In the genomic region with DNA sequence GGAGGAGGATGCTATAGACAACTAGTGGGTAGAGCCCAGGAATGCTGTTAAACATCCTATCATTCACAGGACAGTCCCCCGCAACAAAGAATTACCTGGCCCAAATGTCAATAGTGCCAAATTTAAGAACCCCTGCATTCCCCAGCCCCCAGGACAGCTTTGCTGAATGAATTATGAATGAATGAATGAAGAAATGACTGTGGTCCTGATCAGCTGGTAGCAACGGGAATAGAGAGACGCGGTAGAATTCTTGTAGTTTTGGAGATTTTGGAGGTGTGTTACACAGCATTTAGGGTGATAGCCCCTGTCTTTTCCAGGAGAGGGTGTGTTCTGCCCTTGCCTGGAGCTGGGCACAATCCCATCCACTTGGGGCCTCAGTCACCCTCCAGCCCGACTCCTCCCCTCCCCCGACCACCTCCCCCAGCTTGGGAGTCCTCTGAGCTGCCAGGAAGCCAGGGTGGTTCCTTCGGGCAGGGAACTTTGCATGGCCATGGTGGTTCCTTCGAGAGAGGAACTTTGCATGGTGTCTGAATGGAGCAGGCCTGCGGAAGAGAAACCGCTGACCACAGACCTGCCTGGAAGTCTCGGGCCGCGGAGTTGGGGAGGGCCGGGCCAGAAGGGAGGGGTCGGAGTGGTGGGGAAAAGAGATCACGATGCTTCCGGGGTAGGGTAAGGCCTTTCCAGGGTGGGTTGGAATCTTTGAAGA, we compare ENCODE assay signal across 9 cellular contexts. TPM values are rescaled to one million over a fixed set of nuclear protein-coding genes. Genes with fewer than 3 reads are reported as not detected.
A peak's percentile ranks its signal among the peaks of the same experiment; 100 is the strongest.
DNase-seq lines count a peak whose midpoint lies in the region; ATAC-seq, FAIRE-seq and TF ChIP-seq lines count a peak whose summit lies in the region.
"Had no signal": no experiment of that assay in that cellular context is flagged by ENCODE, and none has a peak within 500 bp of the region (broad histone marks: within the 10 kb centered on the region; RNA-seq: fewer than 3 reads in every experiment).

No MANE protein-coding gene starts in this region.

- no peaks in the 10 kb centered on the region; the same call in 1 of the 2 replicates for H4K20me1 ChIP-seq in GM12878 (ENCODE audit: control insufficient read depth, insufficient read depth)

- peaks cover 24% of the 10 kb centered on the region for H3K4me1 Mint-ChIP-seq in stimulated activated naive CD8-positive, alpha-beta T cell treated with anti-CD3 and anti-CD28 coated beads, Interleukin-15, amount 100 ng/mL, for 72 hours

- POLR2A ChIA-PET in GM12878 (lab: Charles Lee) = interaction anchor here (0.6 to 5.0 kb wide), 6 partner anchors 9 to 19 kb away, joined by 3 to 86 read pairs (median 8); no protein-coding TSS in a partner anchor

- H3K27me3 ChIP-seq in GM12878 (replicated peaks in 1 of 2; ENCODE audit: control insufficient read depth in 2 of 2, insufficient read depth in 2 of 2, low read length in 1 of 2) = peaks cover 3 to 7% of the 10 kb centered on the region in 2 experiments
- peaks cover 42% of the 10 kb centered on the region for H3K27me3 ChIP-seq in lower lobe of right lung (ENCODE audit: low read depth)

- SMC1A ChIA-PET in GM12878 (lab: Charles Lee; ENCODE audit: uncharacterized antibody, unreplicated experiment) = interaction anchor here (0.8 to 1.7 kb wide), 9 partner anchors 8 to 40 kb away, joined by 3 to 6 read pairs (median 3); no protein-coding TSS in a partner anchor

- intact Hi-C loops in GM12878 (cut with micrococcal nuclease; ENCODE audit: unreplicated experiment) (loop anchor here (5.0 kb wide), 1 partner anchor 41 kb away; no protein-coding TSS in a partner anchor), lower lobe of right lung (cut with DNase I) (no loop called here)

- CTCF ChIA-PET in GM12878 (lab: Yijun Ruan, JAX) = interaction anchor here (1.2 to 10.5 kb wide), 2 partner anchors 9 to 17 kb away, joined by 5 to 106 read pairs; no protein-coding TSS in a partner anchor

- RAD21 ChIA-PET in GM12878 (lab: Charles Lee; ENCODE audit: unreplicated experiment) = interaction anchor here (1.1 to 4.3 kb wide), 3 partner anchors 13 to 35 kb away, joined by 4 to 53 read pairs (median 5); no protein-coding TSS in a partner anchor

- TF ChIP-seq CTCF in GM12878 (IDR thresholded peaks at IDR 0.05 in 2 of 3, conservative IDR thresholded peaks at IDR 0.05 in 1 of 3; ENCODE audit: control insufficient read depth in 2 of 3, extremely low read depth in 1 of 3, insufficient read depth in 1 of 3, low read depth in 3 of 3, low read length in 3 of 3) (no peak), lower lobe of right lung (IDR thresholded peaks at IDR 0.05) (no peak)

- no peak overlapping the region for H3K27ac ChIP-seq in GM12878 (ENCODE audit: control insufficient read depth, insufficient read depth)
- peak overlapping the region; percentile 84 for H3K27ac ChIP-seq in lower lobe of right lung

- H3K4me3 Mint-ChIP-seq in stimulated activated naive CD8-positive, alpha-beta T cell treated with anti-CD3 and anti-CD28 coated beads, Interleukin-15, amount 100 ng/mL, for 72 hours = peak overlapping the region in 1 of 2 donors; percentile 67

- DNase-seq in stimulated activated naive CD8-positive, alpha-beta T cell treated with anti-CD3 and anti-CD28 coated beads, Interleukin-15, Interleukin-2, amounts not matched to agents 100 U/mL and 50 U/mL, for 24 hours = no peak
- DNase-seq in stimulated activated naive CD8-positive, alpha-beta T cell treated with anti-CD3 and anti-CD28 coated beads, Interleukin-15, amount 100 ng/mL, for 72 hours = no peak
- DNase-seq in GM12878 (ENCODE audit: low read depth, low spot score) (no peak), lower lobe of right lung (peak; percentile 79), T-helper 9 cell (no peak), amniotic stem cell (lab: John Stamatoyannopoulos, UW) (no peak)

- H3K9me3 ChIP-seq in GM12878 (replicated peaks; ENCODE audit: control insufficient read depth, insufficient read depth, low read length) = no peaks in the 10 kb centered on the region; the same call in 2 of the 3 replicates
- no peaks in the 10 kb centered on the region for H3K9me3 ChIP-seq in lower lobe of right lung

- H3K79me2 ChIP-seq in GM12878 (ENCODE audit: control insufficient read depth, insufficient read depth, low read length) = peaks cover 8% of the 10 kb centered on the region

- no peak for TF ChIP-seq EP300 in GM12878 (IDR thresholded peaks at IDR 0.05; ENCODE audit: borderline replicate concordance in 1 of 2, control insufficient read depth in 1 of 2, low read depth in 2 of 2, low read length in 2 of 2)

- no peak for TF ChIP-seq RAD21 in GM12878 (IDR thresholded peaks at IDR 0.05; ENCODE audit: insufficient read depth, low read depth, low read length)

- H3K9ac ChIP-seq in GM12878 (ENCODE audit: control insufficient read depth, insufficient read depth, low read length) = no peak overlapping the region; the same call in 1 of the 2 replicates

- BruUV-seq in GM12878 (replicated peaks; lab: Mats Ljungman, UMichigan) = no TSS peak

- H3K36me3 ChIP-seq in GM12878 (ENCODE audit: control insufficient read depth in 2 of 2, insufficient read depth in 2 of 2, low read length in 1 of 2) (no peaks in the 10 kb centered on the region), lower lobe of right lung (no peaks in the 10 kb centered on the region)

- H3K4me2 ChIP-seq in GM12878 (ENCODE audit: control insufficient read depth, insufficient read depth) = peak overlapping the region; percentile 80; the same call in 1 of the 2 replicates

- ATAC-seq in stimulated activated naive CD8-positive, alpha-beta T cell treated with anti-CD3 and anti-CD28 coated beads, Interleukin-15, Interleukin-2, amounts not matched to agents 100 U/mL and 50 U/mL, for 24 hours = peak; percentile 24
- ATAC-seq in stimulated activated naive CD8-positive, alpha-beta T cell treated with anti-CD3 and anti-CD28 coated beads, Interleukin-15, amount 100 ng/mL, for 72 hours = no peak
- ATAC-seq in GM12878 = peak; percentile 44
- peak; percentile 76 to 82 for ATAC-seq in lower lobe of right lung
- ATAC-seq in GM19395 (IDR thresholded peaks at IDR 0.05; ENCODE audit: unreplicated experiment) = no peak
- no peak for ATAC-seq in HG03039 (IDR thresholded peaks at IDR 0.05; ENCODE audit: unreplicated experiment)

- H3K4me1 ChIP-seq in GM12878 (ENCODE audit: control insufficient read depth, insufficient read depth, low read length) = peaks cover 11% of the 10 kb centered on the region
- H3K4me1 ChIP-seq in lower lobe of right lung = peaks cover 12% of the 10 kb centered on the region

- no peaks in the 10 kb centered on the region for H3K9me3 Mint-ChIP-seq in stimulated activated naive CD8-positive, alpha-beta T cell treated with anti-CD3 and anti-CD28 coated beads, Interleukin-15, amount 100 ng/mL, for 72 hours

- H2AFZ ChIP-seq in GM12878 (ENCODE audit: control insufficient read depth, low read depth, low read length) = no peak overlapping the region; the same call in 1 of the 2 replicates

- no peak for TF ChIP-seq POLR2A in GM12878 (IDR thresholded peaks at IDR 0.05; ENCODE audit: low read depth, low read length)

- H3K4me3 ChIP-seq in GM12878 = peak overlapping the region; percentile 88; the same call in 1 of the 2 replicates
- peak overlapping the region; percentile 53 for H3K4me3 ChIP-seq in lower lobe of right lung

- WGBS in GM12878 (ENCODE audit: insufficient coverage, insufficient replicate concordance, low lambda C conversion rate, missing lambda C conversion rate) = 26% methylated on average over 16 of the region's 17 CpGs

- FAIRE-seq in GM12878 (lab: Jason Lieb, UNC) = no peak

- H3K27me3 Mint-ChIP-seq in stimulated activated naive CD8-positive, alpha-beta T cell treated with anti-CD3 and anti-CD28 coated beads, Interleukin-15, amount 100 ng/mL, for 72 hours = peaks cover 75% of the 10 kb centered on the region

- H3K27ac Mint-ChIP-seq in stimulated activated naive CD8-positive, alpha-beta T cell treated with anti-CD3 and anti-CD28 coated beads, Interleukin-15, amount 100 ng/mL, for 72 hours = no peak overlapping the region

- in situ Hi-C loops in GM12878 (cut with MboI) = no loop called here

RNA-seq across cellular contexts. Expression of a gene that starts 1.0 kb away (rescaled TPM):
- total RNA-seq in GM12878 (2013; cell fraction: nucleolus; rRNA removed) = 123 and 135 TPM in 2 replicates
- total RNA-seq in GM12878 (2014; rRNA removed) = 30.2 and 30.3 TPM in 2 replicates
- 20.5 TPM in 2 replicates for total RNA-seq in GM12878 (2014; rRNA removed; fragmentation: Illumina TruSeq; extraction: Trizol)
- 20.1 and 21.0 TPM in 2 replicates for total RNA-seq in GM12878 (2021)
- polyA plus RNA-seq in GM12878 (2011; ENCODE audit: low read depth) = 19.6 TPM
- 1.5 and 3.0 TPM in 2 replicates for polyA plus RNA-seq in GM12878 (2011; rRNA removed)
- polyA plus RNA-seq in GM12878 (2011; cell fraction: cytosol; rRNA removed) = 2.9 and 3.0 TPM in 2 replicates
- polyA plus RNA-seq in GM12878 (2011; cell fraction: nucleus; rRNA removed) = 2.5 and 2.9 TPM in 2 replicates
- 31.1 and 39.4 TPM in 2 replicates for polyA plus RNA-seq in GM12878 (2012)
- polyA plus RNA-seq in GM12878 (2014; fragmentation: Illumina TruSeq; extraction: Trizol) = 22.5 and 25.2 TPM in 2 replicates
- polyA plus RNA-seq in GM12878 (2014; fragmentation: Nextera tagmentation; extraction: Ambion mirVana) = 1 to 10 TPM; 1.3 to 2.1 TPM
- 25.0 and 26.7 TPM in 2 replicates for polyA plus RNA-seq in GM12878 (2014; rRNA removed)
- polyA plus RNA-seq in GM12878 (2016; fragmentation: Nextera tagmentation; extraction: Ambion mirVana) = 10 to 100 TPM; 16.5 to 16.8 TPM
- polyA minus RNA-seq in GM12878 (2011; rRNA and poly(A)+ RNA removed) = 1.5 and 3.7 TPM in 2 replicates
- not detected in 2 replicates for polyA minus RNA-seq in GM12878 (2011; cell fraction: cytosol; rRNA and poly(A)+ RNA removed)
- polyA minus RNA-seq in GM12878 (2011; cell fraction: nucleus; rRNA and poly(A)+ RNA removed) = 0.97 and 1.2 TPM in 2 replicates
- 99.9 TPM for total RNA-seq in lower lobe of right lung
- total RNA-seq: pulmonary artery endothelial cell had no signal

RNA-seq across cellular contexts. Expression of a gene that starts 40.8 kb away (rescaled TPM):
- total RNA-seq in GM12878 (2013; cell fraction: nucleolus; rRNA removed) = not detected in 2 replicates
- total RNA-seq in GM12878 (2014; rRNA removed) (not detected in 2 replicates), GM12878 (2014; rRNA removed; fragmentation: Illumina TruSeq; extraction: Trizol) (not detected in 2 replicates), GM12878 (2021) (not detected in 2 replicates), lower lobe of right lung (18.8 TPM)
- not detected for polyA plus RNA-seq in GM12878 (2011; ENCODE audit: low read depth)
- polyA plus RNA-seq in GM12878 (2011; rRNA removed) (not detected in 2 replicates), GM12878 (2014; fragmentation: Illumina TruSeq; extraction: Trizol) (not detected in 2 replicates), GM12878 (2014; fragmentation: Nextera tagmentation; extraction: Ambion mirVana) (not detected), GM12878 (2014; rRNA removed) (not detected in 2 replicates), GM12878 (2016; fragmentation: Nextera tagmentation; extraction: Ambion mirVana) (not detected)
- not detected in 2 replicates for polyA plus RNA-seq in GM12878 (2011; cell fraction: cytosol; rRNA removed)
- polyA plus RNA-seq in GM12878 (2011; cell fraction: nucleus; rRNA removed) = not detected in 2 replicates
- not detected in 2 replicates for polyA plus RNA-seq in GM12878 (2012)
- polyA minus RNA-seq in GM12878 (2011; rRNA and poly(A)+ RNA removed) = not detected in 2 replicates
- not detected in 2 replicates for polyA minus RNA-seq in GM12878 (2011; cell fraction: cytosol; rRNA and poly(A)+ RNA removed)
- polyA minus RNA-seq in GM12878 (2011; cell fraction: nucleus; rRNA and poly(A)+ RNA removed) = not detected in 2 replicates

RNA-seq across cellular contexts. Expression of a gene that starts 58.5 kb away (rescaled TPM):
- total RNA-seq in GM12878 (2013; cell fraction: nucleolus; rRNA removed) = 70.1 and 78.4 TPM in 2 replicates
- total RNA-seq in GM12878 (2014; rRNA removed) = 19.9 and 24.5 TPM in 2 replicates
- total RNA-seq in GM12878 (2014; rRNA removed; fragmentation: Illumina TruSeq; extraction: Trizol) = 19.9 and 20.8 TPM in 2 replicates
- total RNA-seq in GM12878 (2021) = 29.5 and 33.6 TPM in 2 replicates
- 26.2 TPM for polyA plus RNA-seq in GM12878 (2011; ENCODE audit: low read depth)
- 24.7 and 47.8 TPM in 2 replicates for polyA plus RNA-seq in GM12878 (2011; rRNA removed)
- polyA plus RNA-seq in GM12878 (2011; cell fraction: cytosol; rRNA removed) = 47.6 and 48.4 TPM in 2 replicates
- polyA plus RNA-seq in GM12878 (2011; cell fraction: nucleus; rRNA removed) = 40.8 and 45.8 TPM in 2 replicates
- 31.9 and 33.8 TPM in 2 replicates for polyA plus RNA-seq in GM12878 (2012)
- polyA plus RNA-seq in GM12878 (2014; fragmentation: Illumina TruSeq; extraction: Trizol) = 32.0 and 34.9 TPM in 2 replicates
- 10 to 100 TPM in 1 of 2 experiments, 1 to 10 TPM in 1; 8.5 to 14.1 TPM for polyA plus RNA-seq in GM12878 (2014; fragmentation: Nextera tagmentation; extraction: Ambion mirVana)
- 27.8 and 28.6 TPM in 2 replicates for polyA plus RNA-seq in GM12878 (2014; rRNA removed)
- 10 to 100 TPM; 23.3 to 24.1 TPM for polyA plus RNA-seq in GM12878 (2016; fragmentation: Nextera tagmentation; extraction: Ambion mirVana)
- polyA minus RNA-seq in GM12878 (2011; rRNA and poly(A)+ RNA removed) = 50.8 and 58.1 TPM in 2 replicates
- 17.9 and 21.0 TPM in 2 replicates for polyA minus RNA-seq in GM12878 (2011; cell fraction: cytosol; rRNA and poly(A)+ RNA removed)
- 37.1 and 50.0 TPM in 2 replicates for polyA minus RNA-seq in GM12878 (2011; cell fraction: nucleus; rRNA and poly(A)+ RNA removed)
- total RNA-seq in lower lobe of right lung = 49.7 TPM

Comparison
In these comparisons a context has a peak if more than half of its experiments do, and no peak if none do; other contexts are left out.
1. ATAC-seq: peak in stimulated activated naive CD8-positive, alpha-beta T cell treated with anti-CD3 and anti-CD28 coated beads, Interleukin-15, Interleukin-2, amounts not matched to agents 100 U/mL and 50 U/mL, for 24 hours (single experiment), GM12878 (single experiment) and lower lobe of right lung (2 of 2); none in stimulated activated naive CD8-positive, alpha-beta T cell treated with anti-CD3 and anti-CD28 coated beads, Interleukin-15, amount 100 ng/mL, for 72 hours (single experiment), GM19395 (single experiment) and HG03039 (single experiment).
2. RNA of a gene that starts 40.8 kb away (total RNA-seq): 18.8 TPM in lower lobe of right lung (single experiment); not detected in GM12878; every median in the first group is over 10 times any median in the second.